In the genomic region with DNA sequence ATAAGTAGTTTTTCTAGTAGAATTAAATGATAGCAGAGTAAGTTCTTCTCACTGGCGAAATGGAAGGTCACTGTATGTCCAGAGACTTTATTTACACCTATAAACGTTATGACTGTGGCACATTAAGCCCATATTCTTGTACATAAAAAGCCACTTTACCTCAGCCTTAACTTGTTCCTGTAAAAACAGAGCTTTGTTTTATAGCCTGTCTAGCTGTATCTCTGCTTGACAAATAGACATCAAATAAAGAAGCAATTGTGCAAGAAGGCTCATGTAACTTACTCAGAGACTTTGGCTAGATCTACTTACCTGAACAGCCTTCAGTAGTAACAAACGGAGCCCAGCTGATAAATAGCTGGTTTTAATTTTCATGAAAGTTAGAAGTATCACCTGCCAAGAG, we compare ENCODE assay signal across 1 cellular context.
TF ChIP-seq lines count a peak whose summit lies in the region.

No MANE protein-coding gene starts in this region.

TF ChIP-seq in IMR-90, 13 proteins besides CTCF, POLR2A, EP300 and RAD21:
- TF ChIP-seq USF2 (IDR thresholded peaks at IDR 0.05; ENCODE audit: low read depth, low read length) = no peak
- no peak for TF ChIP-seq FOS (IDR thresholded peaks at IDR 0.05; ENCODE audit: low read depth, low read length)
- TF ChIP-seq MAFK (IDR thresholded peaks at IDR 0.05; ENCODE audit: low read depth, low read length) = no peak
- TF ChIP-seq SMC3 (IDR thresholded peaks at IDR 0.05; ENCODE audit: low read depth, low read length) = no peak
- no peak for TF ChIP-seq RFX5 (IDR thresholded peaks at IDR 0.05; ENCODE audit: low read depth, low read length)
- TF ChIP-seq MXI1 (IDR thresholded peaks at IDR 0.05; ENCODE audit: borderline replicate concordance, low read depth, low read length) = no peak
- TF ChIP-seq NFE2L2 (IDR thresholded peaks at IDR 0.05; ENCODE audit: low read depth, low read length) = no peak
- no peak for TF ChIP-seq CHD1 (IDR thresholded peaks at IDR 0.05; ENCODE audit: low read depth, low read length)
- no peak for TF ChIP-seq ELK1 (IDR thresholded peaks at IDR 0.05; ENCODE audit: borderline replicate concordance, low read depth, low read length)
- TF ChIP-seq RCOR1 (IDR thresholded peaks at IDR 0.05; ENCODE audit: insufficient replicate concordance, low read length) = no peak
- TF ChIP-seq MAZ (IDR thresholded peaks at IDR 0.05; ENCODE audit: borderline replicate concordance, low read depth, low read length) = no peak
- TF ChIP-seq BHLHE40 (IDR thresholded peaks at IDR 0.05; ENCODE audit: low read depth, low read length) = no peak
- TF ChIP-seq CEBPB (IDR thresholded peaks at IDR 0.05; ENCODE audit: low read depth, low read length) = no peak
